In the genomic region with DNA sequence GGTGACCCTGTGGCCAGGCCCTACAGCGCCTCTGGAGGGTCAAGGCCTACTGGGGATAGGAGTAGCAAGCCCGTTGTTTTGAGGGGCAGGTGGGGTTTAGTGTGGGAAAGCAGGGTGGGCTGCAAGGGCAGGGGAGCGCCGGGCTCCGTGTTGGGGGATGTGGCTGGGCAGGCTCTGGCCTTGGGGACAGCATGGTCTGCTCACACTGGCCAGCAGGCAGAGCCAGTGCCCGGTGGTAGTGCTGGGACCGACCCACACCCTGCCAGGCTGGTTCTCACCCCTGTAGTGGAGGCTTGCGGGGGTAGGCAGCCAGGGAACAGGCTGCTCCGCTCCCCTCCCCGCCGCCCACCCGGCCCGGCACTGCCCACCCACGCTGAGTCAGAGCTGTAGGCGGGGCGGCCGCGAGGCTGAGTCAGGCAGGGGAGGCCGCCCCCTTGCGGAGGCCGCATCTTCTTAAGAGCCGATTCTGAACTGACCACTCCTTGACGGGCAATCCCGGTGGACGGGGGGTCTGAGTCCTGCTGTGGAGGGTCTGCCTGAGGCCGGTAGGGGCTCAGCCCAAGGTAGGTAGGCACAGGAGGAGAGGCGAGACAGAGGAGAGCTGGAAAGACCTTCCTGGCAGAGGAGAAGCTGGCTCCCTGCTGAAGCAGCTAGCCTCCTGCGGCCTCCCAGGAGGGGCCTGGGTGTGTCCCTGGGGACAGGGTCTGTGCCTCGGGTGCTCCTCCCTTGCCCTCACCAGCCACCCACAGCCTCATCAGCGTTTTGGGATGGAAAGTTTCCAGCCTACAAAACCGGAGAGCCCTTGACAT, we compare ENCODE assay signal across 1 cellular context.
TF ChIP-seq lines count a peak whose summit lies in the region.

No MANE protein-coding gene starts in this region.

TF ChIP-seq in K562, 482 proteins besides CTCF, POLR2A, EP300 and RAD21 (continued from another document and continues in another):
- TF ChIP-seq, protein P1, sequence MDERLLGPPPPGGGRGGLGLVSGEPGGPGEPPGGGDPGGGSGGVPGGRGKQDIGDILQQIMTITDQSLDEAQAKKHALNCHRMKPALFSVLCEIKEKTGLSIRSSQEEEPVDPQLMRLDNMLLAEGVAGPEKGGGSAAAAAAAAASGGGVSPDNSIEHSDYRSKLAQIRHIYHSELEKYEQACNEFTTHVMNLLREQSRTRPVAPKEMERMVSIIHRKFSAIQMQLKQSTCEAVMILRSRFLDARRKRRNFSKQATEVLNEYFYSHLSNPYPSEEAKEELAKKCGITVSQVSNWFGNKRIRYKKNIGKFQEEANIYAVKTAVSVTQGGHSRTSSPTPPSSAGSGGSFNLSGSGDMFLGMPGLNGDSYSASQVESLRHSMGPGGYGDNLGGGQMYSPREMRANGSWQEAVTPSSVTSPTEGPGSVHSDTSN (CRISPR knock-in tag; IDR thresholded peaks at IDR 0.05; ENCODE audit: low read depth): no peak
- TF ChIP-seq, protein P1 (tag; conservative IDR thresholded peaks at IDR 0.05; ENCODE audit: low read depth): no peak
- no peak for TF ChIP-seq ZBTB1 (CRISPR knock-in tag; IDR thresholded peaks at IDR 0.05; ENCODE audit: borderline replicate concordance, low read depth)
- peak; percentile 50; the same call in 1 of the 2 replicates for TF ChIP-seq MYNN (IDR thresholded peaks at IDR 0.05)
- no peak for TF ChIP-seq MYNN (CRISPR knock-in tag; IDR thresholded peaks at IDR 0.05)
- no peak for TF ChIP-seq TAF7 (tag; IDR thresholded peaks at IDR 0.05)
- TF ChIP-seq JUNB (CRISPR knock-in tag; conservative IDR thresholded peaks at IDR 0.05): peak; percentile 53; the same call in 1 of the 2 replicates
- TF ChIP-seq HNRNPLL (IDR thresholded peaks at IDR 0.05; ENCODE audit: low read depth, low read length, poor library complexity, severe bottlenecking): no peak
- TF ChIP-seq TAF1 (IDR thresholded peaks at IDR 0.05; ENCODE audit: control insufficient read depth, extremely low read depth, insufficient read depth, low read length, severe bottlenecking): peak; percentile 20
- TF ChIP-seq, protein P2, sequence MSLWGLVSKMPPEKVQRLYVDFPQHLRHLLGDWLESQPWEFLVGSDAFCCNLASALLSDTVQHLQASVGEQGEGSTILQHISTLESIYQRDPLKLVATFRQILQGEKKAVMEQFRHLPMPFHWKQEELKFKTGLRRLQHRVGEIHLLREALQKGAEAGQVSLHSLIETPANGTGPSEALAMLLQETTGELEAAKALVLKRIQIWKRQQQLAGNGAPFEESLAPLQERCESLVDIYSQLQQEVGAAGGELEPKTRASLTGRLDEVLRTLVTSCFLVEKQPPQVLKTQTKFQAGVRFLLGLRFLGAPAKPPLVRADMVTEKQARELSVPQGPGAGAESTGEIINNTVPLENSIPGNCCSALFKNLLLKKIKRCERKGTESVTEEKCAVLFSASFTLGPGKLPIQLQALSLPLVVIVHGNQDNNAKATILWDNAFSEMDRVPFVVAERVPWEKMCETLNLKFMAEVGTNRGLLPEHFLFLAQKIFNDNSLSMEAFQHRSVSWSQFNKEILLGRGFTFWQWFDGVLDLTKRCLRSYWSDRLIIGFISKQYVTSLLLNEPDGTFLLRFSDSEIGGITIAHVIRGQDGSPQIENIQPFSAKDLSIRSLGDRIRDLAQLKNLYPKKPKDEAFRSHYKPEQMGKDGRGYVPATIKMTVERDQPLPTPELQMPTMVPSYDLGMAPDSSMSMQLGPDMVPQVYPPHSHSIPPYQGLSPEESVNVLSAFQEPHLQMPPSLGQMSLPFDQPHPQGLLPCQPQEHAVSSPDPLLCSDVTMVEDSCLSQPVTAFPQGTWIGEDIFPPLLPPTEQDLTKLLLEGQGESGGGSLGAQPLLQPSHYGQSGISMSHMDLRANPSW (CRISPR knock-in tag; IDR thresholded peaks at IDR 0.05): 0 out of 2 replicates have a peak, but pooled peaks have one; percentile 34
- no peak for TF ChIP-seq ZNF57 (CRISPR knock-in tag; IDR thresholded peaks at IDR 0.05)
- TF ChIP-seq SNIP1 (IDR thresholded peaks at IDR 0.05; ENCODE audit: low read depth): no peak
- TF ChIP-seq, protein P3, sequence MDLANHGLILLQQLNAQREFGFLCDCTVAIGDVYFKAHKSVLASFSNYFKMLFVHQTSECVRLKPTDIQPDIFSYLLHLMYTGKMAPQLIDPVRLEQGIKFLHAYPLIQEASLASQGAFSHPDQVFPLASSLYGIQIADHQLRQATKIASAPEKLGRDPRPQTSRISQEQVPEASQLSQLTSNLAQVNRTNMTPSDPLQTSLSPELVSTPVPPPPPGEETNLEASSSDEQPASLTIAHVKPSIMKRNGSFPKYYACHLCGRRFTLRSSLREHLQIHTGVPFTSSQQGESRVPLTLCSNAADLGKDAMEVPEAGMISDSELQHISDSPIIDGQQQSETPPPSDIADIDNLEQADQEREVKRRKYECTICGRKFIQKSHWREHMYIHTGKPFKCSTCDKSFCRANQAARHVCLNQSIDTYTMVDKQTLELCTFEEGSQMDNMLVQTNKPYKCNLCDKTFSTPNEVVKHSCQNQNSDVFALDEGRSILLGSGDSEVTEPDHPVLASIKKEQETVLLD (IDR thresholded peaks at IDR 0.05): peak; percentile 68; the same call in 1 of the 2 replicates
- 0 out of 4 replicates have a peak, but pooled peaks of 1 of the 2 experiments have one; percentile 28 for TF ChIP-seq SIN3A (IDR thresholded peaks at IDR 0.05; ENCODE audit: borderline replicate concordance in 2 of 2, control insufficient read depth in 1 of 2, low read depth in 2 of 2, low read length in 2 of 2)
- no peak for TF ChIP-seq ZNF232 (CRISPR knock-in tag; IDR thresholded peaks at IDR 0.05)
- peak; percentile 62 for TF ChIP-seq ZNF316 (IDR thresholded peaks at IDR 0.05)
- TF ChIP-seq E2F3 (CRISPR knock-in tag; IDR thresholded peaks at IDR 0.05): no peak
- TF ChIP-seq, protein P4, sequence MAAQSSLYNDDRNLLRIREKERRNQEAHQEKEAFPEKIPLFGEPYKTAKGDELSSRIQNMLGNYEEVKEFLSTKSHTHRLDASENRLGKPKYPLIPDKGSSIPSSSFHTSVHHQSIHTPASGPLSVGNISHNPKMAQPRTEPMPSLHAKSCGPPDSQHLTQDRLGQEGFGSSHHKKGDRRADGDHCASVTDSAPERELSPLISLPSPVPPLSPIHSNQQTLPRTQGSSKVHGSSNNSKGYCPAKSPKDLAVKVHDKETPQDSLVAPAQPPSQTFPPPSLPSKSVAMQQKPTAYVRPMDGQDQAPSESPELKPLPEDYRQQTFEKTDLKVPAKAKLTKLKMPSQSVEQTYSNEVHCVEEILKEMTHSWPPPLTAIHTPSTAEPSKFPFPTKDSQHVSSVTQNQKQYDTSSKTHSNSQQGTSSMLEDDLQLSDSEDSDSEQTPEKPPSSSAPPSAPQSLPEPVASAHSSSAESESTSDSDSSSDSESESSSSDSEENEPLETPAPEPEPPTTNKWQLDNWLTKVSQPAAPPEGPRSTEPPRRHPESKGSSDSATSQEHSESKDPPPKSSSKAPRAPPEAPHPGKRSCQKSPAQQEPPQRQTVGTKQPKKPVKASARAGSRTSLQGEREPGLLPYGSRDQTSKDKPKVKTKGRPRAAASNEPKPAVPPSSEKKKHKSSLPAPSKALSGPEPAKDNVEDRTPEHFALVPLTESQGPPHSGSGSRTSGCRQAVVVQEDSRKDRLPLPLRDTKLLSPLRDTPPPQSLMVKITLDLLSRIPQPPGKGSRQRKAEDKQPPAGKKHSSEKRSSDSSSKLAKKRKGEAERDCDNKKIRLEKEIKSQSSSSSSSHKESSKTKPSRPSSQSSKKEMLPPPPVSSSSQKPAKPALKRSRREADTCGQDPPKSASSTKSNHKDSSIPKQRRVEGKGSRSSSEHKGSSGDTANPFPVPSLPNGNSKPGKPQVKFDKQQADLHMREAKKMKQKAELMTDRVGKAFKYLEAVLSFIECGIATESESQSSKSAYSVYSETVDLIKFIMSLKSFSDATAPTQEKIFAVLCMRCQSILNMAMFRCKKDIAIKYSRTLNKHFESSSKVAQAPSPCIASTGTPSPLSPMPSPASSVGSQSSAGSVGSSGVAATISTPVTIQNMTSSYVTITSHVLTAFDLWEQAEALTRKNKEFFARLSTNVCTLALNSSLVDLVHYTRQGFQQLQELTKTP (IDR thresholded peaks at IDR 0.05; ENCODE audit: low read depth in 1 of 2, partially characterized antibody in 2 of 2): no peak
- no peak for TF ChIP-seq HDGF (IDR thresholded peaks at IDR 0.05)
- TF ChIP-seq NFE2 (IDR thresholded peaks at IDR 0.05; ENCODE audit: low read depth): peak; percentile 80
- TF ChIP-seq NFATC3 (IDR thresholded peaks at IDR 0.05): no peak
- peak; percentile 99 for TF ChIP-seq EGR1 (conservative IDR thresholded peaks at IDR 0.05)
- no peak for TF ChIP-seq U2AF1 (optimal IDR thresholded peaks at IDR 0.05; ENCODE audit: low read depth, low read length)
- no peak for TF ChIP-seq CBX3 (IDR thresholded peaks at IDR 0.05; ENCODE audit: borderline replicate concordance in 1 of 2, low read length in 2 of 2)
- TF ChIP-seq, protein P5, sequence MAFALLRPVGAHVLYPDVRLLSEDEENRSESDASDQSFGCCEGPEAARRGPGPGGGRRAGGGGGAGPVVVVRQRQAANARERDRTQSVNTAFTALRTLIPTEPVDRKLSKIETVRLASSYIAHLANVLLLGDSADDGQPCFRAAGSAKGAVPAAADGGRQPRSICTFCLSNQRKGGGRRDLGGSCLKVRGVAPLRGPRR (CRISPR knock-in tag; IDR thresholded peaks at IDR 0.05): no peak
- TF ChIP-seq SIX5 (IDR thresholded peaks at IDR 0.05; ENCODE audit: borderline replicate concordance in 1 of 2, insufficient read depth in 1 of 2, low read depth in 1 of 2, low read length in 2 of 2): no peak
- TF ChIP-seq SPI1 (IDR thresholded peaks at IDR 0.05; ENCODE audit: borderline replicate concordance, low read depth, low read length): no peak
- TF ChIP-seq, protein P6, sequence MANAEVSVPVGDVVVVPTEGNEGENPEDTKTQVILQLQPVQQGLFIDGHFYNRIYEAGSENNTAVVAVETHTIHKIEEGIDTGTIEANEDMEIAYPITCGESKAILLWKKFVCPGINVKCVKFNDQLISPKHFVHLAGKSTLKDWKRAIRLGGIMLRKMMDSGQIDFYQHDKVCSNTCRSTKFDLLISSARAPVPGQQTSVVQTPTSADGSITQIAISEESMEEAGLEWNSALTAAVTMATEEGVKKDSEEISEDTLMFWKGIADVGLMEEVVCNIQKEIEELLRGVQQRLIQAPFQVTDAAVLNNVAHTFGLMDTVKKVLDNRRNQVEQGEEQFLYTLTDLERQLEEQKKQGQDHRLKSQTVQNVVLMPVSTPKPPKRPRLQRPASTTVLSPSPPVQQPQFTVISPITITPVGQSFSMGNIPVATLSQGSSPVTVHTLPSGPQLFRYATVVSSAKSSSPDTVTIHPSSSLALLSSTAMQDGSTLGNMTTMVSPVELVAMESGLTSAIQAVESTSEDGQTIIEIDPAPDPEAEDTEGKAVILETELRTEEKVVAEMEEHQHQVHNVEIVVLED (CRISPR knock-in tag; IDR thresholded peaks at IDR 0.05): peak; percentile 8; the same call in 1 of the 2 replicates
- TF ChIP-seq NONO (IDR thresholded peaks at IDR 0.05; ENCODE audit: low read depth in 2 of 2, low read length in 1 of 2): 0 out of 4 replicates have a peak, but pooled peaks of 1 of the 2 experiments have one; percentile 16
- TF ChIP-seq, protein P7, sequence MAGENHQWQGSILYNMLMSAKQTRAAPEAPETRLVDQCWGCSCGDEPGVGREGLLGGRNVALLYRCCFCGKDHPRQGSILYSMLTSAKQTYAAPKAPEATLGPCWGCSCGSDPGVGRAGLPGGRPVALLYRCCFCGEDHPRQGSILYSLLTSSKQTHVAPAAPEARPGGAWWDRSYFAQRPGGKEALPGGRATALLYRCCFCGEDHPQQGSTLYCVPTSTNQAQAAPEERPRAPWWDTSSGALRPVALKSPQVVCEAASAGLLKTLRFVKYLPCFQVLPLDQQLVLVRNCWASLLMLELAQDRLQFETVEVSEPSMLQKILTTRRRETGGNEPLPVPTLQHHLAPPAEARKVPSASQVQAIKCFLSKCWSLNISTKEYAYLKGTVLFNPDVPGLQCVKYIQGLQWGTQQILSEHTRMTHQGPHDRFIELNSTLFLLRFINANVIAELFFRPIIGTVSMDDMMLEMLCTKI (IDR thresholded peaks at IDR 0.05; ENCODE audit: partially characterized antibody): no peak
- peak; percentile 67 for TF ChIP-seq POLR2G (IDR thresholded peaks at IDR 0.05; ENCODE audit: low read depth, low read length)
- no peak for TF ChIP-seq ZNF780A (CRISPR knock-in tag; IDR thresholded peaks at IDR 0.05)
- peak; percentile 79 for TF ChIP-seq CCNT2 (IDR thresholded peaks at IDR 0.05; ENCODE audit: borderline replicate concordance, extremely low read depth, insufficient read length, low read depth, low read length)
- TF ChIP-seq CBFA2T3 (IDR thresholded peaks at IDR 0.05): 0 out of 2 replicates have a peak, but pooled peaks have one; percentile 2
- TF ChIP-seq, protein P8, sequence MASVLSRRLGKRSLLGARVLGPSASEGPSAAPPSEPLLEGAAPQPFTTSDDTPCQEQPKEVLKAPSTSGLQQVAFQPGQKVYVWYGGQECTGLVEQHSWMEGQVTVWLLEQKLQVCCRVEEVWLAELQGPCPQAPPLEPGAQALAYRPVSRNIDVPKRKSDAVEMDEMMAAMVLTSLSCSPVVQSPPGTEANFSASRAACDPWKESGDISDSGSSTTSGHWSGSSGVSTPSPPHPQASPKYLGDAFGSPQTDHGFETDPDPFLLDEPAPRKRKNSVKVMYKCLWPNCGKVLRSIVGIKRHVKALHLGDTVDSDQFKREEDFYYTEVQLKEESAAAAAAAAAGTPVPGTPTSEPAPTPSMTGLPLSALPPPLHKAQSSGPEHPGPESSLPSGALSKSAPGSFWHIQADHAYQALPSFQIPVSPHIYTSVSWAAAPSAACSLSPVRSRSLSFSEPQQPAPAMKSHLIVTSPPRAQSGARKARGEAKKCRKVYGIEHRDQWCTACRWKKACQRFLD (CRISPR knock-in tag; IDR thresholded peaks at IDR 0.05): peak; percentile 83; the same call in 1 of the 2 replicates
